ENCODE assay signal across 8 cellular contexts in genomic region chr2:241318830-241319229, GRCh38. TPM values are rescaled to one million over a fixed set of nuclear protein-coding genes. Genes with fewer than 3 reads are reported as not detected.
DNase-seq lines count a peak whose midpoint lies in the region; ATAC-seq and TF ChIP-seq lines count a peak whose summit lies in the region.
"Not testable (repeated sequence)": the region's sequence is repeated elsewhere in the genome, so short reads cannot be mapped to it uniquely, and the experiment has no call there.

No MANE protein-coding gene starts in this region.

- peak overlapping the region; percentile 80 for H3K4me2 ChIP-seq in BLaER1
- peak overlapping the region; percentile 89 for H3K4me2 ChIP-seq in SK-N-SH

- not testable (repeated sequence) for H3K27ac Mint-ChIP-seq in HFFc6; glutamatergic neuron (ENCODE audit: unreplicated experiment); stimulated activated naive CD8-positive, alpha-beta T cell treated with anti-CD3 and anti-CD28 coated beads, Interleukin-15, Interleukin-2, amounts not matched to agents 100 ng/mL and 50 ng/mL, for 24 hours
- H3K27ac Mint-ChIP-seq in activated T-cell treated with anti-CD3 and anti-CD28 coated beads, Interleukin-2, amount 50 U/mL, for 72 hours = peak overlapping the region; percentile 31
- H3K27ac Mint-ChIP-seq in brain (peak overlapping the region in 4 of 5 experiments; percentile 36 to 100 (median 83)), nephron (peak overlapping the region in 2 of 3 experiments; percentile 42 to 65)

- not testable (repeated sequence) for H3K9me3 ChIP-seq in BLaER1, SK-N-SH

- H3K27me3 Mint-ChIP-seq in HFFc6 (ENCODE audit: insufficient read depth); activated T-cell treated with anti-CD3 and anti-CD28 coated beads, Interleukin-2, amount 50 U/mL, for 72 hours (ENCODE audit: low read depth); glutamatergic neuron (ENCODE audit: unreplicated experiment); nephron (ENCODE audit: low read depth); stimulated activated naive CD8-positive, alpha-beta T cell treated with anti-CD3 and anti-CD28 coated beads, Interleukin-15, Interleukin-2, amounts not matched to agents 100 ng/mL and 50 ng/mL, for 24 hours: not testable (repeated sequence)
- H3K27me3 Mint-ChIP-seq in brain = peaks cover 17% of the 10 kb centered on the region

- DNase-seq in HFFc6; SK-N-SH; activated T-cell treated with anti-CD3 and anti-CD28 coated beads, Interleukin-2, amount 50 U/mL, for 72 hours; glutamatergic neuron: not testable (repeated sequence)

- not testable (repeated sequence) for ATAC-seq in activated T-cell treated with anti-CD3 and anti-CD28 coated beads, Interleukin-2, amount 50 U/mL, for 72 hours (replicated peaks in 1 of 2)

- H3K36me3 ChIP-seq in BLaER1 = peaks cover 27% of the 10 kb centered on the region; the same call in 1 of the 2 replicates
- peaks cover 16 to 57% of the 10 kb centered on the region in 2 experiments for H3K36me3 ChIP-seq in SK-N-SH (replicated peaks in 1 of 2; ENCODE audit: control insufficient read depth in 1 of 2, insufficient read depth in 2 of 2, low read length in 1 of 2)

- H3F3A ChIP-seq in SK-N-SH (replicated peaks; ENCODE audit: insufficient read depth) = not testable (repeated sequence)

- H3K79me2 ChIP-seq in SK-N-SH (ENCODE audit: insufficient read depth) = peaks cover 92% of the 10 kb centered on the region

- H3K9me3 Mint-ChIP-seq in HFFc6; activated T-cell treated with anti-CD3 and anti-CD28 coated beads, Interleukin-2, amount 50 U/mL, for 72 hours; brain; glutamatergic neuron (ENCODE audit: unreplicated experiment); nephron; stimulated activated naive CD8-positive, alpha-beta T cell treated with anti-CD3 and anti-CD28 coated beads, Interleukin-15, Interleukin-2, amounts not matched to agents 100 ng/mL and 50 ng/mL, for 24 hours: not testable (repeated sequence)

- not testable (repeated sequence) for H3K27ac ChIP-seq in BLaER1; SK-N-SH (ENCODE audit: low read depth in 2 of 2, low read length in 1 of 2)

- WGBS in SK-N-SH (ENCODE audit: low lambda C conversion rate) = 93% methylated on average over 6 of the region's 6 CpGs

- H3K4me1 Mint-ChIP-seq in HFFc6 (ENCODE audit: low read depth) = peaks cover 66% of the 10 kb centered on the region
- peaks cover 70% of the 10 kb centered on the region for H3K4me1 Mint-ChIP-seq in activated T-cell treated with anti-CD3 and anti-CD28 coated beads, Interleukin-2, amount 50 U/mL, for 72 hours (ENCODE audit: low read depth)
- H3K4me1 Mint-ChIP-seq in brain = peaks cover 71% of the 10 kb centered on the region
- H3K4me1 Mint-ChIP-seq in glutamatergic neuron (ENCODE audit: low read depth, unreplicated experiment) = peaks cover 38% of the 10 kb centered on the region
- H3K4me1 Mint-ChIP-seq in nephron = peaks cover 59% of the 10 kb centered on the region
- H3K4me1 Mint-ChIP-seq in stimulated activated naive CD8-positive, alpha-beta T cell treated with anti-CD3 and anti-CD28 coated beads, Interleukin-15, Interleukin-2, amounts not matched to agents 100 ng/mL and 50 ng/mL, for 24 hours (ENCODE audit: low read depth) = peaks cover 69% of the 10 kb centered on the region

- H3K36me3 Mint-ChIP-seq in HFFc6 (ENCODE audit: low read depth) (peaks cover 40% of the 10 kb centered on the region), brain (peaks cover 59% of the 10 kb centered on the region), nephron (ENCODE audit: low read depth) (peaks cover 32% of the 10 kb centered on the region)
- peaks cover 6 to 32% of the 10 kb centered on the region in 2 donors for H3K36me3 Mint-ChIP-seq in activated T-cell treated with anti-CD3 and anti-CD28 coated beads, Interleukin-2, amount 50 U/mL, for 72 hours (ENCODE audit: insufficient read depth in 2 of 2)
- H3K36me3 Mint-ChIP-seq in glutamatergic neuron (ENCODE audit: unreplicated experiment) = not testable (repeated sequence)
- peaks cover 55% of the 10 kb centered on the region for H3K36me3 Mint-ChIP-seq in stimulated activated naive CD8-positive, alpha-beta T cell treated with anti-CD3 and anti-CD28 coated beads, Interleukin-15, Interleukin-2, amounts not matched to agents 100 ng/mL and 50 ng/mL, for 24 hours (ENCODE audit: low read depth)

- not testable (repeated sequence) for TF ChIP-seq EP300 in SK-N-SH (IDR thresholded peaks at IDR 0.05; ENCODE audit: borderline replicate concordance in 1 of 2, low read depth in 1 of 2, low read length in 1 of 2)

- not testable (repeated sequence) for H2AFZ ChIP-seq in SK-N-SH (ENCODE audit: low read depth)

- peaks cover 74% of the 10 kb centered on the region for H3K4me1 ChIP-seq in BLaER1
- peaks cover 20 to 30% of the 10 kb centered on the region in 2 experiments; a peak in 3 of 4 replicates for H3K4me1 ChIP-seq in SK-N-SH (ENCODE audit: control insufficient read depth in 1 of 2, insufficient read depth in 2 of 2, low read depth in 1 of 2, low read length in 1 of 2)

- H3K27me3 ChIP-seq in BLaER1; SK-N-SH (ENCODE audit: insufficient read depth): not testable (repeated sequence)

- not testable (repeated sequence) for H3K9ac ChIP-seq in BLaER1, SK-N-SH

- not testable (repeated sequence) for H3K4me3 ChIP-seq in BLaER1
- peak overlapping the region in 1 of 2 experiments; percentile 88; a peak in 2 of 4 replicates for H3K4me3 ChIP-seq in SK-N-SH (ENCODE audit: low read depth in 2 of 2, low read length in 1 of 2)

- not testable (repeated sequence) for TF ChIP-seq CTCF in HFFc6 (IDR thresholded peaks at IDR 0.05); SK-N-SH (IDR thresholded peaks at IDR 0.05); brain (conservative IDR thresholded peaks at IDR 0.05); glutamatergic neuron (IDR thresholded peaks at IDR 0.05; ENCODE audit: partially characterized antibody, unreplicated experiment); nephron (IDR thresholded peaks at IDR 0.05; ENCODE audit: unreplicated experiment in 3 of 3)

- H3K9me2 ChIP-seq in SK-N-SH = not testable (repeated sequence)

- H4K20me1 ChIP-seq in BLaER1 = peaks cover 78% of the 10 kb centered on the region
- H4K20me1 ChIP-seq in SK-N-SH (ENCODE audit: insufficient read depth) = peaks cover 74% of the 10 kb centered on the region

- peak overlapping the region; percentile 100 for H3K4me3 Mint-ChIP-seq in HFFc6
- H3K4me3 Mint-ChIP-seq in activated T-cell treated with anti-CD3 and anti-CD28 coated beads, Interleukin-2, amount 50 U/mL, for 72 hours = peak overlapping the region; percentile 68 to 99
- H3K4me3 Mint-ChIP-seq in brain = peak overlapping the region; percentile 98 to 100 (median 98)
- H3K4me3 Mint-ChIP-seq in glutamatergic neuron (ENCODE audit: unreplicated experiment) = peak overlapping the region; percentile 93
- H3K4me3 Mint-ChIP-seq in nephron = peak overlapping the region; percentile 67 to 97 (median 94)
- peak overlapping the region; percentile 98 for H3K4me3 Mint-ChIP-seq in stimulated activated naive CD8-positive, alpha-beta T cell treated with anti-CD3 and anti-CD28 coated beads, Interleukin-15, Interleukin-2, amounts not matched to agents 100 ng/mL and 50 ng/mL, for 24 hours

- CTCF ChIA-PET in SK-N-SH (lab: Yijun Ruan, JAX) = not testable (repeated sequence)

- not testable (repeated sequence) for TF ChIP-seq RAD21 in SK-N-SH (IDR thresholded peaks at IDR 0.05; ENCODE audit: low read length)

- POLR2A ChIA-PET in SK-N-SH (lab: Yijun Ruan, JAX) = interaction anchor here (0.7 kb wide), 1 partner anchor 52 kb away, joined by 3 read pairs; no protein-coding TSS in a partner anchor

RNA-seq across cellular contexts. Expression of gene SEPTIN2, which starts 3.1 kb away (rescaled TPM):
- total RNA-seq in HFFc6 (2021; fragmentation: NEBNext Ultra II Directional; extraction: Animal tissue kit (Norgen Biotek cat#: 25700)) = 100 to 1,000 TPM; 399 to 468 (median 441) TPM
- 226 and 330 TPM in 2 replicates for polyA plus RNA-seq in SK-N-SH (2012; rRNA removed)
- polyA plus RNA-seq in SK-N-SH (2012; cell fraction: cytosol; rRNA removed) = 307 and 361 TPM in 2 replicates
- 212 and 449 TPM in 2 replicates for polyA plus RNA-seq in SK-N-SH (2012; cell fraction: nucleus; rRNA removed)
- total RNA-seq in activated T-cell treated with anti-CD3 and anti-CD28 coated beads, Interleukin-2, amount 50 U/mL, for 72 hours = 100 to 1,000 TPM; 269 to 272 TPM
- 266 TPM for polyA plus RNA-seq in brain (ENCODE audit: insufficient read depth, low read depth, low replicate concordance)
- total RNA-seq in glutamatergic neuron (ENCODE audit: unreplicated experiment) = 302 TPM

RNA-seq across cellular contexts. Expression of gene HDLBP, which starts 3.4 kb away (rescaled TPM):
- 1,000 to 10,000 TPM in 5 of 6 experiments, 100 to 1,000 TPM in 1; 991 to 1,153 (median 1,104) TPM for total RNA-seq in HFFc6 (2021; fragmentation: NEBNext Ultra II Directional; extraction: Animal tissue kit (Norgen Biotek cat#: 25700))
- polyA plus RNA-seq in SK-N-SH (2012; rRNA removed) = 211 and 263 TPM in 2 replicates
- 190 and 208 TPM in 2 replicates for polyA plus RNA-seq in SK-N-SH (2012; cell fraction: cytosol; rRNA removed)
- 430 and 440 TPM in 2 replicates for polyA plus RNA-seq in SK-N-SH (2012; cell fraction: nucleus; rRNA removed)
- 100 to 1,000 TPM; 272 to 283 TPM for total RNA-seq in activated T-cell treated with anti-CD3 and anti-CD28 coated beads, Interleukin-2, amount 50 U/mL, for 72 hours
- 203 TPM for polyA plus RNA-seq in brain (ENCODE audit: insufficient read depth, low read depth, low replicate concordance)
- total RNA-seq in glutamatergic neuron (ENCODE audit: unreplicated experiment) = 216 TPM

RNA-seq across cellular contexts. Expression of gene FARP2, which starts 37.3 kb away (rescaled TPM):
- 10 to 100 TPM; 38.3 to 46.4 (median 41.9) TPM for total RNA-seq in HFFc6 (2021; fragmentation: NEBNext Ultra II Directional; extraction: Animal tissue kit (Norgen Biotek cat#: 25700))
- polyA plus RNA-seq in SK-N-SH (2012; rRNA removed) (11.5 and 13.9 TPM in 2 replicates), brain (ENCODE audit: insufficient read depth, low read depth, low replicate concordance) (16.2 TPM)
- polyA plus RNA-seq in SK-N-SH (2012; cell fraction: cytosol; rRNA removed) = 11.9 and 13.0 TPM in 2 replicates
- 34.1 and 68.4 TPM in 2 replicates for polyA plus RNA-seq in SK-N-SH (2012; cell fraction: nucleus; rRNA removed)
- total RNA-seq in activated T-cell treated with anti-CD3 and anti-CD28 coated beads, Interleukin-2, amount 50 U/mL, for 72 hours = 10 to 100 TPM; 30.2 to 30.8 TPM
- 67.7 TPM for total RNA-seq in glutamatergic neuron (ENCODE audit: unreplicated experiment)
